ENCODE assay signal across 1 cellular context in genomic region chr16:4677994-4678393, GRCh38.
TF ChIP-seq lines count a peak whose summit lies in the region.

No MANE protein-coding gene starts in this region.

TF ChIP-seq in GM12878, 131 proteins besides CTCF, POLR2A, EP300 and RAD21:
- no peak for TF ChIP-seq POU2F2 (IDR thresholded peaks at IDR 0.05; ENCODE audit: borderline replicate concordance, low read depth, low read length)
- no peak for TF ChIP-seq NFYA (IDR thresholded peaks at IDR 0.05; ENCODE audit: borderline replicate concordance, low read depth, low read length)
- TF ChIP-seq MEF2A (IDR thresholded peaks at IDR 0.05; ENCODE audit: insufficient read depth, low read depth, low read length) = no peak
- no peak for TF ChIP-seq SKIL (IDR thresholded peaks at IDR 0.05; ENCODE audit: low read depth, poor library complexity, severe bottlenecking)
- TF ChIP-seq ASH2L (IDR thresholded peaks at IDR 0.05; ENCODE audit: borderline replicate concordance, low read depth) = no peak
- no peak for TF ChIP-seq RBBP5 (conservative IDR thresholded peaks at IDR 0.05)
- no peak for TF ChIP-seq PAX5 (IDR thresholded peaks at IDR 0.05; ENCODE audit: borderline replicate concordance, low read depth, low read length)
- no peak for TF ChIP-seq MLLT1 (IDR thresholded peaks at IDR 0.05)
- no peak for TF ChIP-seq MTA2 (IDR thresholded peaks at IDR 0.05; ENCODE audit: low read depth)
- no peak for TF ChIP-seq ATF3 (IDR thresholded peaks at IDR 0.05; ENCODE audit: borderline replicate concordance, extremely low read depth, low read depth, low read length)
- no peak for TF ChIP-seq RAD51 (IDR thresholded peaks at IDR 0.05)
- TF ChIP-seq EZH2 (IDR thresholded peaks at IDR 0.05; ENCODE audit: borderline replicate concordance, control insufficient read depth, low read depth, low read length) = no peak
- TF ChIP-seq ZZZ3 (IDR thresholded peaks at IDR 0.05; ENCODE audit: control insufficient read depth, insufficient read length, low read depth) = no peak
- TF ChIP-seq CBFB (IDR thresholded peaks at IDR 0.05; ENCODE audit: low read depth) = no peak
- no peak for TF ChIP-seq RUNX3 (IDR thresholded peaks at IDR 0.05; ENCODE audit: low read length)
- no peak for TF ChIP-seq EED (IDR thresholded peaks at IDR 0.05; ENCODE audit: low read depth)
- TF ChIP-seq WRNIP1 (IDR thresholded peaks at IDR 0.05; ENCODE audit: borderline replicate concordance, low read depth, low read length) = no peak
- TF ChIP-seq BCL3 (IDR thresholded peaks at IDR 0.05; ENCODE audit: borderline replicate concordance, insufficient read depth, low read depth, low read length, poor library complexity, severe bottlenecking) = no peak
